In genomic region chr22:24424001-24424900, GRCh38 we compare ENCODE assay signal across 8 cellular contexts. TPM values are rescaled to one million over a fixed set of nuclear protein-coding genes. Genes with fewer than 3 reads are reported as not detected.
DNase-seq lines count a peak whose midpoint lies in the region; ATAC-seq and TF ChIP-seq lines count a peak whose summit lies in the region.

No MANE protein-coding gene starts in this region.

- H3K27ac Mint-ChIP-seq in activated B cell treated with CpG ODN at 0.5 μM for 24 hours (peak overlapping the region; percentile 41), naive B cell (peak overlapping the region in 5 of 6 donors; percentile 72 to 99 (median 88))

- H3K36me3 Mint-ChIP-seq in activated B cell treated with CpG ODN at 0.5 μM for 24 hours (ENCODE audit: low read depth), result no peaks in the 10 kb centered on the region
- no peaks in the 10 kb centered on the region for H3K36me3 Mint-ChIP-seq in naive B cell

- H3K4me1 Mint-ChIP-seq in activated B cell treated with CpG ODN at 0.5 μM for 24 hours (peaks cover 52% of the 10 kb centered on the region), naive B cell (peaks cover 49 to 53% (median 49%) of the 10 kb centered on the region in 3 donors)

- intact Hi-C loops in activated B cell treated with CpG ODN at 0.5 μM for 24 hours (cut with micrococcal nuclease), result loop anchor here (1.0 kb wide), 1 partner anchor 10 kb away; no protein-coding TSS in a partner anchor
- intact Hi-C loops in upper lobe of right lung (cut with DNase I), result loop anchor here (5.0 kb wide), 1 partner anchor 78 kb away; no protein-coding TSS in a partner anchor
- intact Hi-C loops in sciatic nerve (cut with DNase I), result loop anchor here (10.0 kb wide), 1 partner anchor 91 kb away; no protein-coding TSS in a partner anchor

- H3K4me3 ChIP-seq in duodenal mucosa (ENCODE audit: low read depth in 1 of 2, low read length in 2 of 2), result peak overlapping the region; percentile 63 to 65
- peak overlapping the region; percentile 68 for H3K4me3 ChIP-seq in upper lobe of right lung

- peaks cover 6 to 30% of the 10 kb centered on the region in 2 donors for H3K27me3 ChIP-seq in duodenal mucosa (ENCODE audit: control insufficient read depth in 1 of 2, insufficient read depth in 2 of 2, low read length in 2 of 2)
- no peaks in the 10 kb centered on the region for H3K27me3 ChIP-seq in upper lobe of right lung

- in situ Hi-C loops in GM18951 (cut with MboI; ENCODE audit: low sequenced_read_pairs, unreplicated experiment), result no loop called here

- CTCF ChIA-PET in activated B cell treated with CpG ODN at 0.5 μM for 24 hours (lab: Charles Lee), result interaction anchor here (0.6 to 5.2 kb wide), 12 partner anchors 9 to 99 kb away, joined by 3 to 58 read pairs (median 4); no protein-coding TSS in a partner anchor

- H3K27me3 Mint-ChIP-seq in activated B cell treated with CpG ODN at 0.5 μM for 24 hours (no peaks in the 10 kb centered on the region), naive B cell (peaks cover 0 to 4% (median 0%) of the 10 kb centered on the region in 3 donors)

- ATAC-seq in activated B cell treated with CpG ODN at 0.5 μM for 24 hours (ENCODE audit: low read depth), result peak; percentile 15
- ATAC-seq in naive B cell (ENCODE audit: low read depth in 2 of 2), result peak in 1 of 2 donors; percentile 0
- ATAC-seq in upper lobe of right lung, result peak; percentile 20
- ATAC-seq in HG03342 (IDR thresholded peaks at IDR 0.05; ENCODE audit: unreplicated experiment), result no peak
- ATAC-seq in GM19395 (IDR thresholded peaks at IDR 0.05; ENCODE audit: unreplicated experiment), result no peak
- no peak for ATAC-seq in sciatic nerve

- H3K9ac ChIP-seq in duodenal mucosa (ENCODE audit: low read depth in 1 of 2, low read length in 2 of 2), result no peak overlapping the region

- TF ChIP-seq CTCF in activated B cell treated with CpG ODN at 0.5 μM for 24 hours (IDR thresholded peaks at IDR 0.05) (no peak), upper lobe of right lung (IDR thresholded peaks at IDR 0.05) (no peak)

- POLR2A ChIA-PET in activated B cell treated with CpG ODN at 0.5 μM for 24 hours (lab: Charles Lee), result interaction anchor here (0.7 to 7.8 kb wide), 8 partner anchors 12 to 98 kb away, joined by 3 to 154 read pairs (median 4); no protein-coding TSS in a partner anchor

- no peaks in the 10 kb centered on the region for H3K9me3 Mint-ChIP-seq in activated B cell treated with CpG ODN at 0.5 μM for 24 hours
- no peaks in the 10 kb centered on the region for H3K9me3 Mint-ChIP-seq in naive B cell

- H3K4me3 Mint-ChIP-seq in activated B cell treated with CpG ODN at 0.5 μM for 24 hours (peak overlapping the region; percentile 82), naive B cell (peak overlapping the region; percentile 62 to 92 (median 78))

- DNase-seq in activated B cell treated with CpG ODN at 0.5 μM for 24 hours, result peak; percentile 59
- DNase-seq in naive B cell, result peak; percentile 44
- no peak for DNase-seq in upper lobe of right lung
- DNase-seq in sciatic nerve (ENCODE audit: low spot score), result no peak

- H3K9me3 ChIP-seq in duodenal mucosa (ENCODE audit: control insufficient read depth in 1 of 2, low read length in 2 of 2), result no peaks in the 10 kb centered on the region
- H3K9me3 ChIP-seq in upper lobe of right lung, result no peaks in the 10 kb centered on the region

- H3K27ac ChIP-seq in duodenal mucosa (ENCODE audit: low read depth, low read length), result no peak overlapping the region
- peak overlapping the region; percentile 47 for H3K27ac ChIP-seq in upper lobe of right lung

- TF ChIP-seq POLR2A in GM18951 (IDR thresholded peaks at IDR 0.05; ENCODE audit: extremely low read depth, insufficient read depth, insufficient read length), result peak; percentile 1

- H3K36me3 ChIP-seq in duodenal mucosa (ENCODE audit: control insufficient read depth in 1 of 2, insufficient read depth in 2 of 2, low read length in 2 of 2), result no peaks in the 10 kb centered on the region
- H3K36me3 ChIP-seq in upper lobe of right lung, result no peaks in the 10 kb centered on the region

- peaks cover 6 to 32% of the 10 kb centered on the region in 2 donors for H3K4me1 ChIP-seq in duodenal mucosa (ENCODE audit: control insufficient read depth in 1 of 2, insufficient read depth in 2 of 2, low read length in 2 of 2)
- H3K4me1 ChIP-seq in upper lobe of right lung, result peaks cover 36% of the 10 kb centered on the region

RNA-seq across cellular contexts. Expression of gene ADORA2A, which starts 3.1 kb away (rescaled TPM):
- 35.7 and 35.8 TPM in 2 replicates for total RNA-seq in activated B cell treated with CpG ODN at 0.5 μM for 24 hours
- polyA plus RNA-seq in naive B cell (ENCODE audit: low read depth in 6 of 6), result 10 to 100 TPM; 43.9 to 79.9 (median 52.5) TPM
- 17.2 TPM for total RNA-seq in upper lobe of right lung
- 8.4 TPM for total RNA-seq in sciatic nerve

Comparison
In these comparisons a context has a peak if more than half of its experiments do, and no peak if none do; other contexts are left out.
1. ATAC-seq: peak in activated B cell treated with CpG ODN at 0.5 μM for 24 hours (single experiment) and upper lobe of right lung (single experiment); none in HG03342 (single experiment), GM19395 (single experiment) and sciatic nerve (single experiment).
2. DNase-seq: peak in activated B cell treated with CpG ODN at 0.5 μM for 24 hours (single experiment) and naive B cell (single experiment); none in upper lobe of right lung (single experiment) and sciatic nerve (single experiment).